1 cellular context compared by ENCODE assay signal in the genomic region with DNA sequence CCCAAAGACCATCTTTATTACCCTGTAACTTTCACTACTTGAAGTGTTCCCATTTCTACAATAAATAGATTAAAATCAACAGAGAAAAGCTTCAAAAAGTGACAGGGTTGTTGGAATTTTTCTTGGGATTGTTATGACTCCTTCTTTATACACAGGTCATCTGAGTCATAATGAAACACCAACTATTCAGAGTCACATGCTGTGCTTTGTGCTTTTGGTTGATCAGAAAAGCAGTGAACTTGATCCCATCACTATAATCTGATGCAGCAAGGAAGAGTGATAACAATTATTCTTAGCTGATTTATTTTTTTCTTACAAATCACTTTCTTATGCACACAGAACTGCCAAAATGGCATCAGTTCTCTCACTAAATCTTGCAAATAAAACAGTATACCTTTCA.
A peak's percentile ranks its signal among the peaks of the same experiment; 100 is the strongest.
TF ChIP-seq lines count a peak whose summit lies in the region.

No MANE protein-coding gene starts in this region.

TF ChIP-seq in SK-N-SH, 30 proteins besides CTCF, POLR2A, EP300 and RAD21 (continued from another document):
- TF ChIP-seq, protein P1, sequence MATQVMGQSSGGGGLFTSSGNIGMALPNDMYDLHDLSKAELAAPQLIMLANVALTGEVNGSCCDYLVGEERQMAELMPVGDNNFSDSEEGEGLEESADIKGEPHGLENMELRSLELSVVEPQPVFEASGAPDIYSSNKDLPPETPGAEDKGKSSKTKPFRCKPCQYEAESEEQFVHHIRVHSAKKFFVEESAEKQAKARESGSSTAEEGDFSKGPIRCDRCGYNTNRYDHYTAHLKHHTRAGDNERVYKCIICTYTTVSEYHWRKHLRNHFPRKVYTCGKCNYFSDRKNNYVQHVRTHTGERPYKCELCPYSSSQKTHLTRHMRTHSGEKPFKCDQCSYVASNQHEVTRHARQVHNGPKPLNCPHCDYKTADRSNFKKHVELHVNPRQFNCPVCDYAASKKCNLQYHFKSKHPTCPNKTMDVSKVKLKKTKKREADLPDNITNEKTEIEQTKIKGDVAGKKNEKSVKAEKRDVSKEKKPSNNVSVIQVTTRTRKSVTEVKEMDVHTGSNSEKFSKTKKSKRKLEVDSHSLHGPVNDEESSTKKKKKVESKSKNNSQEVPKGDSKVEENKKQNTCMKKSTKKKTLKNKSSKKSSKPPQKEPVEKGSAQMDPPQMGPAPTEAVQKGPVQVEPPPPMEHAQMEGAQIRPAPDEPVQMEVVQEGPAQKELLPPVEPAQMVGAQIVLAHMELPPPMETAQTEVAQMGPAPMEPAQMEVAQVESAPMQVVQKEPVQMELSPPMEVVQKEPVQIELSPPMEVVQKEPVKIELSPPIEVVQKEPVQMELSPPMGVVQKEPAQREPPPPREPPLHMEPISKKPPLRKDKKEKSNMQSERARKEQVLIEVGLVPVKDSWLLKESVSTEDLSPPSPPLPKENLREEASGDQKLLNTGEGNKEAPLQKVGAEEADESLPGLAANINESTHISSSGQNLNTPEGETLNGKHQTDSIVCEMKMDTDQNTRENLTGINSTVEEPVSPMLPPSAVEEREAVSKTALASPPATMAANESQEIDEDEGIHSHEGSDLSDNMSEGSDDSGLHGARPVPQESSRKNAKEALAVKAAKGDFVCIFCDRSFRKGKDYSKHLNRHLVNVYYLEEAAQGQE (IDR thresholded peaks at IDR 0.05; ENCODE audit: low read depth, low read length): no peak
- TF ChIP-seq, protein P2, sequence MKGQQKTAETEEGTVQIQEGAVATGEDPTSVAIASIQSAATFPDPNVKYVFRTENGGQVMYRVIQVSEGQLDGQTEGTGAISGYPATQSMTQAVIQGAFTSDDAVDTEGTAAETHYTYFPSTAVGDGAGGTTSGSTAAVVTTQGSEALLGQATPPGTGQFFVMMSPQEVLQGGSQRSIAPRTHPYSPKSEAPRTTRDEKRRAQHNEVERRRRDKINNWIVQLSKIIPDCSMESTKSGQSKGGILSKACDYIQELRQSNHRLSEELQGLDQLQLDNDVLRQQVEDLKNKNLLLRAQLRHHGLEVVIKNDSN (IDR thresholded peaks at IDR 0.05; ENCODE audit: borderline replicate concordance, low read depth): peak; percentile 69
- TF ChIP-seq, protein P3, sequence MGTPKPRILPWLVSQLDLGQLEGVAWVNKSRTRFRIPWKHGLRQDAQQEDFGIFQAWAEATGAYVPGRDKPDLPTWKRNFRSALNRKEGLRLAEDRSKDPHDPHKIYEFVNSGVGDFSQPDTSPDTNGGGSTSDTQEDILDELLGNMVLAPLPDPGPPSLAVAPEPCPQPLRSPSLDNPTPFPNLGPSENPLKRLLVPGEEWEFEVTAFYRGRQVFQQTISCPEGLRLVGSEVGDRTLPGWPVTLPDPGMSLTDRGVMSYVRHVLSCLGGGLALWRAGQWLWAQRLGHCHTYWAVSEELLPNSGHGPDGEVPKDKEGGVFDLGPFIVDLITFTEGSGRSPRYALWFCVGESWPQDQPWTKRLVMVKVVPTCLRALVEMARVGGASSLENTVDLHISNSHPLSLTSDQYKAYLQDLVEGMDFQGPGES (IDR thresholded peaks at IDR 0.05; ENCODE audit: low read depth, low read length): no peak
- TF ChIP-seq, protein P4, sequence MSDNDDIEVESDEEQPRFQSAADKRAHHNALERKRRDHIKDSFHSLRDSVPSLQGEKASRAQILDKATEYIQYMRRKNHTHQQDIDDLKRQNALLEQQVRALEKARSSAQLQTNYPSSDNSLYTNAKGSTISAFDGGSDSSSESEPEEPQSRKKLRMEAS (IDR thresholded peaks at IDR 0.05; ENCODE audit: low read depth): peak; percentile 66
- peak; percentile 73 for TF ChIP-seq JUND (IDR thresholded peaks at IDR 0.05)
- TF ChIP-seq, protein P5, sequence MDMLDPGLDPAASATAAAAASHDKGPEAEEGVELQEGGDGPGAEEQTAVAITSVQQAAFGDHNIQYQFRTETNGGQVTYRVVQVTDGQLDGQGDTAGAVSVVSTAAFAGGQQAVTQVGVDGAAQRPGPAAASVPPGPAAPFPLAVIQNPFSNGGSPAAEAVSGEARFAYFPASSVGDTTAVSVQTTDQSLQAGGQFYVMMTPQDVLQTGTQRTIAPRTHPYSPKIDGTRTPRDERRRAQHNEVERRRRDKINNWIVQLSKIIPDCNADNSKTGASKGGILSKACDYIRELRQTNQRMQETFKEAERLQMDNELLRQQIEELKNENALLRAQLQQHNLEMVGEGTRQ (IDR thresholded peaks at IDR 0.05; ENCODE audit: borderline replicate concordance, low read depth, low read length): no peak
- peak; percentile 47; the same call in 1 of the 2 replicates for TF ChIP-seq TEAD4 (IDR thresholded peaks at IDR 0.05; ENCODE audit: borderline replicate concordance, insufficient read depth)
- TF ChIP-seq NFIC (IDR thresholded peaks at IDR 0.05; ENCODE audit: borderline replicate concordance): peak; percentile 46; the same call in 1 of the 2 replicates
- TF ChIP-seq TAF1 (IDR thresholded peaks at IDR 0.05; ENCODE audit: borderline replicate concordance, low read depth, low read length): no peak
- no peak for TF ChIP-seq SMC3 (IDR thresholded peaks at IDR 0.05; ENCODE audit: low read depth, low read length)
- TF ChIP-seq NRF1 (IDR thresholded peaks at IDR 0.05; ENCODE audit: low read depth, low read length): no peak
- no peak for TF ChIP-seq GATA2 (CRISPR knock-in tag; IDR thresholded peaks at IDR 0.05)
- TF ChIP-seq FOXJ3 (CRISPR knock-in tag; IDR thresholded peaks at IDR 0.05): no peak
- no peak for TF ChIP-seq YY1 (IDR thresholded peaks at IDR 0.05; ENCODE audit: low read depth)
- TF ChIP-seq, protein P6, sequence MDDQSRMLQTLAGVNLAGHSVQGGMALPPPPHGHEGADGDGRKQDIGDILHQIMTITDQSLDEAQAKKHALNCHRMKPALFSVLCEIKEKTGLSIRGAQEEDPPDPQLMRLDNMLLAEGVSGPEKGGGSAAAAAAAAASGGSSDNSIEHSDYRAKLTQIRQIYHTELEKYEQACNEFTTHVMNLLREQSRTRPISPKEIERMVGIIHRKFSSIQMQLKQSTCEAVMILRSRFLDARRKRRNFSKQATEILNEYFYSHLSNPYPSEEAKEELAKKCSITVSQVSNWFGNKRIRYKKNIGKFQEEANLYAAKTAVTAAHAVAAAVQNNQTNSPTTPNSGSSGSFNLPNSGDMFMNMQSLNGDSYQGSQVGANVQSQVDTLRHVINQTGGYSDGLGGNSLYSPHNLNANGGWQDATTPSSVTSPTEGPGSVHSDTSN (IDR thresholded peaks at IDR 0.05): peak; percentile 77
- peak; percentile 80; the same call in 1 of the 2 replicates for TF ChIP-seq FOSL2 (IDR thresholded peaks at IDR 0.05; ENCODE audit: borderline replicate concordance, low read depth)
